21 cellular contexts compared by ENCODE assay signal in the genomic region with DNA sequence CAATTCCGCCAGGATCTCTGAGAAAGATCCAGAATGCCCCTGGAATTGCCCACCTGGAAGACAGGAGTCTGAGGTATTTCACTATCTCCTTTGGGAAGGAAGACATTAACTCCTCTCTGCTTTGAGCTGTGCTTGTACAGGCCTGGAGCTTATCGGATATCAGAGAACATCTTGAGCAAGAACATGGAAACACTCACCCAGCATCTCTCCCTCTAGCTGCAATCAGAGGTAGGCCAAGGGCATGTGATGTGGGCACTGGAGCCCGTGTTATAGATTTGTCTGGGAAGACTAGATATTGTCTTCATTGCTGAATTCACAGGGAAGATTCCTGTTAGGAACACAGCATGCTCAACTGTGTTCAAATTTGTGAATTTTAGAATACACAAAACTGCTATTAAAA.
DNase-seq lines count a peak whose midpoint lies in the region; TF ChIP-seq lines count a peak whose summit lies in the region.
"Had no signal": no experiment of that assay in that cellular context is flagged by ENCODE, and none has a peak within 500 bp of the region (broad histone marks: within the 10 kb centered on the region; RNA-seq: fewer than 3 reads in every experiment).

No MANE protein-coding gene starts in this region.

- WGBS in hepatocyte (ENCODE audit: low lambda C conversion rate, missing lambda C conversion rate) = 87% methylated on average over 3 of the region's 3 CpGs

- no peaks in the 10 kb centered on the region for H3K9me2 ChIP-seq in hepatocyte (replicated peaks; ENCODE audit: insufficient read depth)

- peaks cover 4% of the 10 kb centered on the region for H3K4me1 ChIP-seq in hepatocyte (ENCODE audit: insufficient read depth)

- no peak overlapping the region for H3K4me3 ChIP-seq in brain microvascular endothelial cell (ENCODE audit: low read depth, low read length)
- no peak overlapping the region for H3K4me3 ChIP-seq in hepatocyte
- H3K4me3 ChIP-seq: sigmoid colon, SK-N-MC, upper lobe of left lung had no signal

- H4K20me1 ChIP-seq in hepatocyte (ENCODE audit: insufficient read depth, poor library complexity, severe bottlenecking) = no peaks in the 10 kb centered on the region

- no peak overlapping the region for H2AFZ ChIP-seq in hepatocyte

- H3K36me3 ChIP-seq in brain microvascular endothelial cell (replicated peaks) = no peaks in the 10 kb centered on the region
- no peaks in the 10 kb centered on the region for H3K36me3 ChIP-seq in hepatocyte (replicated peaks; ENCODE audit: insufficient read depth, low read depth)
- H3K36me3 ChIP-seq: sigmoid colon, upper lobe of left lung had no signal

- H3K9me3 ChIP-seq in hepatocyte (ENCODE audit: low read depth) = no peaks in the 10 kb centered on the region
- H3K9me3 ChIP-seq: sigmoid colon, upper lobe of left lung had no signal

- TF ChIP-seq CTCF in C4-2B (conservative IDR thresholded peaks at IDR 0.05) (peak; percentile 30; the same call in 1 of the 2 replicates), brain microvascular endothelial cell (IDR thresholded peaks at IDR 0.05; ENCODE audit: low read depth, low read length, missing control alignments) (peak; percentile 41), hepatocyte (IDR thresholded peaks at IDR 0.05; ENCODE audit: poor library complexity) (peak; percentile 17)

- H3K79me2 ChIP-seq in hepatocyte = no peaks in the 10 kb centered on the region

- DNase-seq in NCI-H69 (lab: John Stamatoyannopoulos, UW) (peak; percentile 22), brain microvascular endothelial cell (no peak), hepatocyte (ENCODE audit: low spot score) (no peak), D341Med (ENCODE audit: low spot score) (no peak), hippocampal formation (lab: John Stamatoyannopoulos, UW) (no peak), NCI-H1092 (lab: John Stamatoyannopoulos, UW) (no peak)
- DNase-seq: activated CD4-positive, alpha-beta T cell treated with anti-CD3 and anti-CD28 coated beads, Interleukin-2, amount 10 ng/mL, durations not matched to agents 24 days and 14 days; activated effector memory CD4-positive, alpha-beta T cell treated with anti-CD3 and anti-CD28 coated beads, Interleukin-2, amount 50 U/mL, for 16 hours; activated T-cell treated with anti-CD3 and anti-CD28 coated beads, Interleukin-2, amount 50 U/mL, for 1 hour; CD4-positive, CD25-positive, alpha-beta regulatory T cell; foreskin melanocyte; immature natural killer cell; NCI-H2029 treated with DMSO at 0.1 percent for 48 hours; NCI-H446; NCI-H82; sigmoid colon; stimulated activated CD4-positive, alpha-beta T cell treated with anti-CD3 and anti-CD28 coated beads, Interleukin-4, amount 100 ng/mL, for 24 hours; T-helper 2 cell; upper lobe of left lung had no signal

- no peak overlapping the region for H3K4me2 ChIP-seq in hepatocyte

- H3K27me3 ChIP-seq in brain microvascular endothelial cell (replicated peaks) = no peaks in the 10 kb centered on the region
- no peaks in the 10 kb centered on the region for H3K27me3 ChIP-seq in hepatocyte
- H3K27me3 ChIP-seq: sigmoid colon, upper lobe of left lung had no signal

- peak overlapping the region; percentile 19; the same call in 1 of the 2 replicates for H3K27ac ChIP-seq in C4-2B
- no peak overlapping the region for H3K27ac ChIP-seq in brain microvascular endothelial cell
- H3K27ac ChIP-seq in hepatocyte = no peak overlapping the region
- H3K27ac ChIP-seq: sigmoid colon, upper lobe of left lung had no signal

- in situ Hi-C loops in brain microvascular endothelial cell (cut with HindIII; ENCODE audit: low pct_ligation_motif_present, low sequenced_read_pairs) = no loop called here
